In genomic region chr19:11558881-11559828, GRCh38 we compare ENCODE assay signal across 1 cellular context.
TF ChIP-seq lines count a peak whose summit lies in the region.

Gene ELOF1 (minus strand): TSS chr19:11559230. CDS start chr19:11554347, 4,883 bp downstream.

TF ChIP-seq in H1, 55 proteins besides CTCF, POLR2A, EP300 and RAD21 (continued from another document):
- TF ChIP-seq HDAC2 (IDR thresholded peaks at IDR 0.05; ENCODE audit: borderline replicate concordance in 1 of 2, low read depth in 2 of 2, low read length in 2 of 2): peak in 1 of 2 experiments; percentile 49; a peak in 1 of 4 replicates
